In genomic region chr6:136070815-136071214, GRCh38 we compare ENCODE assay signal across 13 cellular contexts.
DNase-seq lines count a peak whose midpoint lies in the region; TF ChIP-seq lines count a peak whose summit lies in the region.
"Had no signal": no experiment of that assay in that cellular context is flagged by ENCODE, and none has a peak within 500 bp of the region (broad histone marks: within the 10 kb centered on the region; RNA-seq: fewer than 3 reads in every experiment).

No MANE protein-coding gene starts in this region.

- in situ Hi-C loops in astrocyte of the cerebellum (cut with HindIII; ENCODE audit: low sequenced_read_pairs) = no loop called here

- no peak overlapping the region for H3K4me3 ChIP-seq in H7 (ENCODE audit: insufficient read depth, low read depth, low read length)
- no peak overlapping the region for H3K4me3 ChIP-seq in astrocyte of the cerebellum (ENCODE audit: low read depth, low read length)
- no peak overlapping the region for H3K4me3 ChIP-seq in osteoblast (ENCODE audit: insufficient read depth, low read length)
- H3K4me3 ChIP-seq: BLaER1 treated with 17β-estradiol and CSF1 and Interleukin-3, amounts not matched to agents 10 nM and 100 nM; K562 had no signal

- no peak overlapping the region for H3K4me2 ChIP-seq in osteoblast (ENCODE audit: insufficient read depth, low read length)
- H3K4me2 ChIP-seq: BLaER1 treated with 17β-estradiol and CSF1 and Interleukin-3, amounts not matched to agents 10 nM and 100 nM had no signal

- H3K36me3 ChIP-seq in H7 (replicated peaks; ENCODE audit: control insufficient read depth, insufficient read depth, low read length) (no peaks in the 10 kb centered on the region), osteoblast (ENCODE audit: insufficient read depth, low read length) (no peaks in the 10 kb centered on the region)
- H3K36me3 ChIP-seq: BLaER1 treated with 17β-estradiol and CSF1 and Interleukin-3, amounts not matched to agents 10 nM and 100 nM had no signal

- peak overlapping the region; percentile 24 for H3K27ac ChIP-seq in osteoblast (ENCODE audit: low read depth, low read length)
- H3K27ac ChIP-seq: BLaER1 treated with 17β-estradiol and CSF1 and Interleukin-3, amounts not matched to agents 10 nM and 100 nM; HL-60 had no signal

- H3K79me2 ChIP-seq in osteoblast (ENCODE audit: insufficient read depth, low read length) = peaks cover 64% of the 10 kb centered on the region

- no peak overlapping the region for H2AFZ ChIP-seq in osteoblast (ENCODE audit: low read length)

- H3K9me3 ChIP-seq in osteoblast (ENCODE audit: low read depth, low read length) = no peaks in the 10 kb centered on the region
- H3K9me3 ChIP-seq: BLaER1 treated with 17β-estradiol and CSF1 and Interleukin-3, amounts not matched to agents 10 nM and 100 nM had no signal

- H4K20me1 ChIP-seq in osteoblast (ENCODE audit: insufficient read depth, low read length) = no peaks in the 10 kb centered on the region
- H4K20me1 ChIP-seq: BLaER1 treated with 17β-estradiol and CSF1 and Interleukin-3, amounts not matched to agents 10 nM and 100 nM had no signal

- H3K27me3 ChIP-seq in H7 (ENCODE audit: control insufficient read depth, insufficient read depth, low read length) (no peaks in the 10 kb centered on the region), osteoblast (ENCODE audit: insufficient read depth, low read length) (no peaks in the 10 kb centered on the region)
- H3K27me3 ChIP-seq: BLaER1 treated with 17β-estradiol and CSF1 and Interleukin-3, amounts not matched to agents 10 nM and 100 nM had no signal

- peaks cover 40% of the 10 kb centered on the region for H3K4me1 ChIP-seq in osteoblast (ENCODE audit: insufficient read depth, low read length)
- H3K4me1 ChIP-seq: BLaER1 treated with 17β-estradiol and CSF1 and Interleukin-3, amounts not matched to agents 10 nM and 100 nM had no signal

- TF ChIP-seq CTCF in astrocyte of the cerebellum (IDR thresholded peaks at IDR 0.05; ENCODE audit: low read depth, low read length, missing control alignments) (no peak), osteoblast (IDR thresholded peaks at IDR 0.05; ENCODE audit: extremely low read depth, low read depth, low read length) (no peak)

- DNase-seq in H7 (peak; percentile 11), astrocyte of the cerebellum (ENCODE audit: low read depth) (peak; percentile 52), iPS-NIHi7 (ENCODE audit: extremely low spot score) (peak; percentile 27), osteoblast (ENCODE audit: insufficient read length, low spot score, missing footprints) (no peak), DMS53 (lab: John Stamatoyannopoulos, UW) (no peak), kidney tubule cell (ENCODE audit: low spot score) (no peak)
- no peak for DNase-seq in activated CD8-positive, alpha-beta memory T cell treated with anti-CD3 and anti-CD28 coated beads, Interleukin-2, amount 50 U/mL, for 48 hours
- DNase-seq: ACHN; CD4-positive, CD25-positive, alpha-beta regulatory T cell; DMS79 had no signal

Comparison
In these comparisons a context has a peak if more than half of its experiments do, and no peak if none do; other contexts are left out.
1. DNase-seq: peak in H7 (single experiment), astrocyte of the cerebellum (single experiment) and iPS-NIHi7 (single experiment); none in osteoblast (single experiment), activated CD8-positive, alpha-beta memory T cell treated with anti-CD3 and anti-CD28 coated beads, Interleukin-2, amount 50 U/mL, for 48 hours (single experiment), DMS53 (single experiment) and kidney tubule cell (single experiment).